Comparison of ENCODE assay signal across 7 cellular contexts in genomic region chr19:45187421-45188100, GRCh38. TPM values are rescaled to one million over a fixed set of nuclear protein-coding genes. Genes with fewer than 3 reads are reported as not detected.
DNase-seq lines count a peak whose midpoint lies in the region; ATAC-seq, FAIRE-seq and TF ChIP-seq lines count a peak whose summit lies in the region.
"Had no signal": no experiment of that assay in that cellular context is flagged by ENCODE, and none has a peak within 500 bp of the region (broad histone marks: within the 10 kb centered on the region; RNA-seq: fewer than 3 reads in every experiment).

No MANE protein-coding gene starts in this region.

- peaks cover 5% of the 10 kb centered on the region for H3K4me1 ChIP-seq in CD4-positive, alpha-beta memory T cell (ENCODE audit: insufficient read depth, low read length)
- H3K4me1 ChIP-seq in Loucy (ENCODE audit: insufficient read depth, low read length, poor library complexity, severe bottlenecking): no peaks in the 10 kb centered on the region

- peak overlapping the region; percentile 55 for H3K4me2 ChIP-seq in Loucy (ENCODE audit: low read depth, low read length, poor library complexity, severe bottlenecking)

- ATAC-seq in HG03159 (IDR thresholded peaks at IDR 0.05; ENCODE audit: unreplicated experiment): no peak

- H3K27me3 Mint-ChIP-seq in CD4-positive, alpha-beta memory T cell: no peaks in the 10 kb centered on the region
- H3K27me3 Mint-ChIP-seq: IgD-negative memory B cell had no signal

- intact Hi-C loops in CD4-positive, alpha-beta memory T cell (cut with micrococcal nuclease): loop anchor here (1.0 kb wide), 1 partner anchor 284 kb away; no protein-coding TSS in a partner anchor

- peaks cover 5 to 7% of the 10 kb centered on the region in 2 donors for H3K36me3 Mint-ChIP-seq in CD4-positive, alpha-beta memory T cell

- H3K36me3 ChIP-seq in CD4-positive, alpha-beta memory T cell (ENCODE audit: insufficient read depth, low read length): no peaks in the 10 kb centered on the region
- H3K36me3 ChIP-seq in Loucy (ENCODE audit: insufficient read depth, low read length): no peaks in the 10 kb centered on the region
- H3K36me3 ChIP-seq in bronchial epithelial cell (ENCODE audit: control insufficient read depth, insufficient read depth, low read length): no peaks in the 10 kb centered on the region

- H3K27ac Mint-ChIP-seq in CD4-positive, alpha-beta memory T cell: no peak overlapping the region

- TF ChIP-seq CTCF in Loucy (conservative IDR thresholded peaks at IDR 0.05; ENCODE audit: low read length) (peak; percentile 69), bronchial epithelial cell (IDR thresholded peaks at IDR 0.05; ENCODE audit: insufficient read depth, low read length, severe bottlenecking) (peak; percentile 71)

- POLR2A ChIA-PET in CD4-positive, alpha-beta memory T cell (lab: Charles Lee; ENCODE audit: partially characterized antibody): interaction anchor here (1.3 kb wide), 1 partner anchor 10 kb away, joined by 9 read pairs; the partner anchor contains the start of genes BLOC1S3 and TRAPPC6A

- no peaks in the 10 kb centered on the region for H3K9me3 ChIP-seq in CD4-positive, alpha-beta memory T cell (ENCODE audit: control insufficient read depth in 1 of 2, low read length in 2 of 2)
- H3K9me3 ChIP-seq in Loucy (ENCODE audit: insufficient read depth, low read depth, low read length): no peaks in the 10 kb centered on the region

- CTCF ChIA-PET in CD4-positive, alpha-beta memory T cell (lab: Charles Lee; ENCODE audit: partially characterized antibody): interaction anchor here (0.8 to 3.3 kb wide), 11 partner anchors 9 to 284 kb away, joined by 3 to 16 read pairs (median 3); partner anchors contain the start of genes BLOC1S3 and TRAPPC6A

- H3K27me3 ChIP-seq in CD4-positive, alpha-beta memory T cell (ENCODE audit: insufficient read depth, low read length): no peaks in the 10 kb centered on the region
- H3K27me3 ChIP-seq in Loucy (ENCODE audit: insufficient read depth, low read length, poor library complexity, severe bottlenecking): no peaks in the 10 kb centered on the region
- H3K27me3 ChIP-seq in bronchial epithelial cell (ENCODE audit: control insufficient read depth, insufficient read depth, low read length): no peaks in the 10 kb centered on the region

- no peak overlapping the region for H3K9ac ChIP-seq in Loucy (ENCODE audit: low read depth, low read length, poor library complexity, severe bottlenecking)

- H3K79me2 ChIP-seq in Loucy (ENCODE audit: insufficient read depth, low read length): no peaks in the 10 kb centered on the region

- no peak overlapping the region for H3K27ac ChIP-seq in CD4-positive, alpha-beta memory T cell (ENCODE audit: low read depth, low read length)

- no peak overlapping the region for H3K4me3 ChIP-seq in CD4-positive, alpha-beta memory T cell (ENCODE audit: low read length in 2 of 2)
- H3K4me3 ChIP-seq in Loucy (ENCODE audit: low read length, poor library complexity, severe bottlenecking) (no peak overlapping the region), bronchial epithelial cell (ENCODE audit: low read depth, low read length) (no peak overlapping the region)

- H3K9me3 Mint-ChIP-seq in CD4-positive, alpha-beta memory T cell: peaks cover 0 to 6% (median 0%) of the 10 kb centered on the region in 8 donors

- peaks cover 12 to 23% (median 16%) of the 10 kb centered on the region in 4 donors for H3K4me1 Mint-ChIP-seq in CD4-positive, alpha-beta memory T cell

- DNase-seq in CD4-positive, alpha-beta memory T cell: peak in 4 of 5 donors; percentile 53 to 56 (median 54)
- DNase-seq in bronchial epithelial cell (ENCODE audit: low read depth) (no peak), renal cortical epithelial cell (ENCODE audit: low read depth) (peak; percentile 25), amygdala (lab: John Stamatoyannopoulos, UW) (no peak)

- no peaks in the 10 kb centered on the region for H4K20me1 ChIP-seq in Loucy (ENCODE audit: insufficient read depth, low read length, poor library complexity, severe bottlenecking)

- no peaks in the 10 kb centered on the region for H3K9me2 ChIP-seq in Loucy (replicated peaks; ENCODE audit: low read depth, low read length)

- no peak for FAIRE-seq in bronchial epithelial cell (lab: Jason Lieb, UNC)

- H3F3A ChIP-seq in Loucy (ENCODE audit: low read depth): no peaks in the 10 kb centered on the region

- peak overlapping the region; percentile 82 for H2AFZ ChIP-seq in Loucy (ENCODE audit: low read length)

- no peak overlapping the region for H3K4me3 Mint-ChIP-seq in CD4-positive, alpha-beta memory T cell
- H3K4me3 Mint-ChIP-seq: IgD-negative memory B cell had no signal

RNA-seq across cellular contexts. Expression of gene BLOC1S3, which starts 9.0 kb away (rescaled TPM):
- total RNA-seq in CD4-positive, alpha-beta memory T cell: 10 to 100 TPM; 26.5 to 29.9 TPM
- 10 to 100 TPM in 1 of 2 donors, 1 to 10 TPM in 1; 5.3 to 15.4 TPM for polyA plus RNA-seq in CD4-positive, alpha-beta memory T cell
- total RNA-seq in bronchial epithelial cell (5.3 and 5.5 TPM in 2 replicates), renal cortical epithelial cell (4.5 and 7.4 TPM in 2 replicates)

RNA-seq across cellular contexts. Expression of gene TRAPPC6A, which starts 9.5 kb away (rescaled TPM):
- total RNA-seq in CD4-positive, alpha-beta memory T cell: 10 to 100 TPM; 49.1 to 51.9 TPM
- polyA plus RNA-seq in CD4-positive, alpha-beta memory T cell: 100 to 1,000 TPM; 160 to 246 TPM
- 11.4 and 24.5 TPM in 2 replicates for total RNA-seq in bronchial epithelial cell
- total RNA-seq in renal cortical epithelial cell: 20.1 and 22.4 TPM in 2 replicates

RNA-seq across cellular contexts. Expression of gene NKPD1, which starts 26.8 kb away (rescaled TPM):
- 1 to 10 TPM in 1 of 2 experiments, under 1 TPM in 1; 0.80 to 1.2 TPM for total RNA-seq in CD4-positive, alpha-beta memory T cell
- under 1 TPM in 1 of 2 donors, not detected in 1; 0.61 TPM for polyA plus RNA-seq in CD4-positive, alpha-beta memory T cell
- total RNA-seq in bronchial epithelial cell (0.53 and 1.0 TPM in 2 replicates), renal cortical epithelial cell (0.10 TPM in 1 of 2 replicates, not detected in the other)
- polyA plus RNA-seq: IgD-negative memory B cell had no signal

RNA-seq across cellular contexts. Expression of gene EXOC3L2, which starts 57.6 kb away (rescaled TPM):
- not detected for total RNA-seq in CD4-positive, alpha-beta memory T cell
- polyA plus RNA-seq in CD4-positive, alpha-beta memory T cell: not detected
- not detected in 2 replicates for total RNA-seq in bronchial epithelial cell
- total RNA-seq in renal cortical epithelial cell: not detected in 2 replicates
- polyA plus RNA-seq: IgD-negative memory B cell had no signal

Comparison
In these comparisons a context has a peak if more than half of its experiments do, and no peak if none do; other contexts are left out.
1. DNase-seq: peak in CD4-positive, alpha-beta memory T cell (4 of 5) and renal cortical epithelial cell (single experiment); none in bronchial epithelial cell (single experiment) and amygdala (0 of 56).